Comparison of ENCODE assay signal across 1 cellular context in the genomic region with DNA sequence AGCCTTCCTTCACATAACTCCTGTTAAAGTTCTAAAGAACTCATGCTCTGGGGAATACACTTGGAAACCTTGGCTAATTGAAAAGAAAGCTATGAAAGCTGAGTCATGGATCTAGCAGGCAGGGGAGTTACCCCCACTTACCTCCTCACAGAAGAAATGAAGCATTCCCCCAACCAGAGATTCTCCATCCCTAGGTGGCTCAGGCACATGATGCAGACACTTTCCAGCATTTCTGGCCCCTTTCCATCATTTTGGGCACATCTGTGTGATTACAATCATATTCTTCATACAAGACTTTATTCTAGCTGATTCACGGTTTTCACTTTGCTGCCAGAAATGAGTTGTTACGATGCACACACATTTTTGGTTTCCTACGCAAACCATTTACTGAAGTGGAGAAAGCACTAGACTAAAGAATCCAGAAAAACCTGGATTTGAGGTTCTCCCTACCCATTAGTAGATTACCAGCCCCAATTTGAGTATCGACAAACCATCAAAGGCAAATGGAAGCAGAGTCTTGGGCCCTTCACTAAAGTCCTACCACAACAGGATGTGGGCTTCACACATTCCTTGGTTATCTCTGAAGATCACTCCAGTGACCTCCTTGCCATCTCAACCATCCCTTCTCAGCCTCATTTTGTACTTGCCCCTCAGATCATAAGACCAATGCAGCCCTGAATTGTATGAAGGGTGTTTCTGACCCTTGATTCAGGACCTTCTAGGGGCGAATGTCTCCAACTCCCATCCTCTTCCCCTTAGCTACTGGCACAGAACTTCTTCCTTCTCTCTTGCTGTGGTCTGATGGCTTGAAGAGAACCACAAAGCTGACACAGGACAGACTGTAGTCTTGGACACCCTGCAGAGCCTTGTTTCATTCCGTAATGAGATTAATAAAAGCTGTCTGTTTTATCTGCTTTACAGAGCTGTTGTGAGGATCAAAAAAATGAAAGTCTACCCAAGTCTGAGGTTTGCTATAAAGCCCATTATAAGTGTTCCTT.
TF ChIP-seq lines count a peak whose summit lies in the region.

No MANE protein-coding gene starts in this region.

TF ChIP-seq in HepG2, 621 proteins besides CTCF, POLR2A, EP300 and RAD21:
- TF ChIP-seq, protein P1, sequence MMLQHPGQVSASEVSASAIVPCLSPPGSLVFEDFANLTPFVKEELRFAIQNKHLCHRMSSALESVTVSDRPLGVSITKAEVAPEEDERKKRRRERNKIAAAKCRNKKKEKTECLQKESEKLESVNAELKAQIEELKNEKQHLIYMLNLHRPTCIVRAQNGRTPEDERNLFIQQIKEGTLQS (CRISPR knock-in tag; IDR thresholded peaks at IDR 0.05), result no peak
- TF ChIP-seq ZNF557 (CRISPR knock-in tag; IDR thresholded peaks at IDR 0.05), result no peak
- TF ChIP-seq, protein P2, sequence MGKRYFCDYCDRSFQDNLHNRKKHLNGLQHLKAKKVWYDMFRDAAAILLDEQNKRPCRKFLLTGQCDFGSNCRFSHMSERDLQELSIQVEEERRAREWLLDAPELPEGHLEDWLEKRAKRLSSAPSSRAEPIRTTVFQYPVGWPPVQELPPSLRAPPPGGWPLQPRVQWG (CRISPR knock-in tag; IDR thresholded peaks at IDR 0.05; ENCODE audit: borderline replicate concordance, low read depth), result no peak
- TF ChIP-seq, protein P3, sequence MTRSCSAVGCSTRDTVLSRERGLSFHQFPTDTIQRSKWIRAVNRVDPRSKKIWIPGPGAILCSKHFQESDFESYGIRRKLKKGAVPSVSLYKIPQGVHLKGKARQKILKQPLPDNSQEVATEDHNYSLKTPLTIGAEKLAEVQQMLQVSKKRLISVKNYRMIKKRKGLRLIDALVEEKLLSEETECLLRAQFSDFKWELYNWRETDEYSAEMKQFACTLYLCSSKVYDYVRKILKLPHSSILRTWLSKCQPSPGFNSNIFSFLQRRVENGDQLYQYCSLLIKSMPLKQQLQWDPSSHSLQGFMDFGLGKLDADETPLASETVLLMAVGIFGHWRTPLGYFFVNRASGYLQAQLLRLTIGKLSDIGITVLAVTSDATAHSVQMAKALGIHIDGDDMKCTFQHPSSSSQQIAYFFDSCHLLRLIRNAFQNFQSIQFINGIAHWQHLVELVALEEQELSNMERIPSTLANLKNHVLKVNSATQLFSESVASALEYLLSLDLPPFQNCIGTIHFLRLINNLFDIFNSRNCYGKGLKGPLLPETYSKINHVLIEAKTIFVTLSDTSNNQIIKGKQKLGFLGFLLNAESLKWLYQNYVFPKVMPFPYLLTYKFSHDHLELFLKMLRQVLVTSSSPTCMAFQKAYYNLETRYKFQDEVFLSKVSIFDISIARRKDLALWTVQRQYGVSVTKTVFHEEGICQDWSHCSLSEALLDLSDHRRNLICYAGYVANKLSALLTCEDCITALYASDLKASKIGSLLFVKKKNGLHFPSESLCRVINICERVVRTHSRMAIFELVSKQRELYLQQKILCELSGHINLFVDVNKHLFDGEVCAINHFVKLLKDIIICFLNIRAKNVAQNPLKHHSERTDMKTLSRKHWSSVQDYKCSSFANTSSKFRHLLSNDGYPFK (CRISPR knock-in tag; IDR thresholded peaks at IDR 0.05; ENCODE audit: borderline replicate concordance), result no peak
- TF ChIP-seq SIN3A (IDR thresholded peaks at IDR 0.05; ENCODE audit: borderline replicate concordance, low read depth, low read length), result no peak
- no peak for TF ChIP-seq CENPX (CRISPR knock-in tag; IDR thresholded peaks at IDR 0.05)
- no peak for TF ChIP-seq PAX8 (CRISPR knock-in tag; IDR thresholded peaks at IDR 0.05; ENCODE audit: borderline replicate concordance)
- TF ChIP-seq ZNF788 (CRISPR knock-in tag; IDR thresholded peaks at IDR 0.05; ENCODE audit: borderline replicate concordance), result no peak
- no peak for TF ChIP-seq ZNF619 (CRISPR knock-in tag; IDR thresholded peaks at IDR 0.05)
- TF ChIP-seq NFE2L2 (IDR thresholded peaks at IDR 0.05; ENCODE audit: low read length), result no peak
- TF ChIP-seq, protein P4, sequence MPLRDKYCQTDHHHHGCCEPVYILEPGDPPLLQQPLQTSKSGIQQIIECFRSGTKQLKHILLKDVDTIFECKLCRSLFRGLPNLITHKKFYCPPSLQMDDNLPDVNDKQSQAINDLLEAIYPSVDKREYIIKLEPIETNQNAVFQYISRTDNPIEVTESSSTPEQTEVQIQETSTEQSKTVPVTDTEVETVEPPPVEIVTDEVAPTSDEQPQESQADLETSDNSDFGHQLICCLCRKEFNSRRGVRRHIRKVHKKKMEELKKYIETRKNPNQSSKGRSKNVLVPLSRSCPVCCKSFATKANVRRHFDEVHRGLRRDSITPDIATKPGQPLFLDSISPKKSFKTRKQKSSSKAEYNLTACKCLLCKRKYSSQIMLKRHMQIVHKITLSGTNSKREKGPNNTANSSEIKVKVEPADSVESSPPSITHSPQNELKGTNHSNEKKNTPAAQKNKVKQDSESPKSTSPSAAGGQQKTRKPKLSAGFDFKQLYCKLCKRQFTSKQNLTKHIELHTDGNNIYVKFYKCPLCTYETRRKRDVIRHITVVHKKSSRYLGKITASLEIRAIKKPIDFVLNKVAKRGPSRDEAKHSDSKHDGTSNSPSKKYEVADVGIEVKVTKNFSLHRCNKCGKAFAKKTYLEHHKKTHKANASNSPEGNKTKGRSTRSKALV (CRISPR knock-in tag; IDR thresholded peaks at IDR 0.05), result no peak
- TF ChIP-seq ZSCAN25 (CRISPR knock-in tag; IDR thresholded peaks at IDR 0.05), result no peak
- TF ChIP-seq TRIM24 (CRISPR knock-in tag; IDR thresholded peaks at IDR 0.05), result no peak
- TF ChIP-seq SOX6 (IDR thresholded peaks at IDR 0.05), result no peak
- no peak for TF ChIP-seq SOX6 (CRISPR knock-in tag; IDR thresholded peaks at IDR 0.05)
- TF ChIP-seq, protein P5, sequence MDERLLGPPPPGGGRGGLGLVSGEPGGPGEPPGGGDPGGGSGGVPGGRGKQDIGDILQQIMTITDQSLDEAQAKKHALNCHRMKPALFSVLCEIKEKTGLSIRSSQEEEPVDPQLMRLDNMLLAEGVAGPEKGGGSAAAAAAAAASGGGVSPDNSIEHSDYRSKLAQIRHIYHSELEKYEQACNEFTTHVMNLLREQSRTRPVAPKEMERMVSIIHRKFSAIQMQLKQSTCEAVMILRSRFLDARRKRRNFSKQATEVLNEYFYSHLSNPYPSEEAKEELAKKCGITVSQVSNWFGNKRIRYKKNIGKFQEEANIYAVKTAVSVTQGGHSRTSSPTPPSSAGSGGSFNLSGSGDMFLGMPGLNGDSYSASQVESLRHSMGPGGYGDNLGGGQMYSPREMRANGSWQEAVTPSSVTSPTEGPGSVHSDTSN (CRISPR knock-in tag; IDR thresholded peaks at IDR 0.05), result no peak
- TF ChIP-seq, protein P6, sequence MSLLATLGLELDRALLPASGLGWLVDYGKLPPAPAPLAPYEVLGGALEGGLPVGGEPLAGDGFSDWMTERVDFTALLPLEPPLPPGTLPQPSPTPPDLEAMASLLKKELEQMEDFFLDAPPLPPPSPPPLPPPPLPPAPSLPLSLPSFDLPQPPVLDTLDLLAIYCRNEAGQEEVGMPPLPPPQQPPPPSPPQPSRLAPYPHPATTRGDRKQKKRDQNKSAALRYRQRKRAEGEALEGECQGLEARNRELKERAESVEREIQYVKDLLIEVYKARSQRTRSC (CRISPR knock-in tag; IDR thresholded peaks at IDR 0.05; ENCODE audit: low read depth), result no peak
- no peak for TF ChIP-seq SIN3B (IDR thresholded peaks at IDR 0.05; ENCODE audit: low read length)
- TF ChIP-seq ZNF367 (CRISPR knock-in tag; IDR thresholded peaks at IDR 0.05; ENCODE audit: borderline replicate concordance), result no peak
- TF ChIP-seq ZNF782 (CRISPR knock-in tag; IDR thresholded peaks at IDR 0.05; ENCODE audit: borderline replicate concordance), result no peak
- TF ChIP-seq SP140L (CRISPR knock-in tag; IDR thresholded peaks at IDR 0.05; ENCODE audit: borderline replicate concordance), result no peak
